In genomic region chr3:48528754-48529153, GRCh38 we compare ENCODE assay signal across 1 cellular context.
TF ChIP-seq lines count a peak whose summit lies in the region.

No MANE protein-coding gene starts in this region.

TF ChIP-seq in IMR-90, 13 proteins besides CTCF, POLR2A, EP300 and RAD21:
- TF ChIP-seq SMC3 (IDR thresholded peaks at IDR 0.05; ENCODE audit: low read depth, low read length) = no peak
- no peak for TF ChIP-seq MAFK (IDR thresholded peaks at IDR 0.05; ENCODE audit: low read depth, low read length)
- no peak for TF ChIP-seq NFE2L2 (IDR thresholded peaks at IDR 0.05; ENCODE audit: low read depth, low read length)
- TF ChIP-seq MAZ (IDR thresholded peaks at IDR 0.05; ENCODE audit: borderline replicate concordance, low read depth, low read length) = no peak
- TF ChIP-seq MXI1 (IDR thresholded peaks at IDR 0.05; ENCODE audit: borderline replicate concordance, low read depth, low read length) = no peak
- TF ChIP-seq USF2 (IDR thresholded peaks at IDR 0.05; ENCODE audit: low read depth, low read length) = no peak
- TF ChIP-seq CEBPB (IDR thresholded peaks at IDR 0.05; ENCODE audit: low read depth, low read length) = no peak
- no peak for TF ChIP-seq BHLHE40 (IDR thresholded peaks at IDR 0.05; ENCODE audit: low read depth, low read length)
- TF ChIP-seq ELK1 (IDR thresholded peaks at IDR 0.05; ENCODE audit: borderline replicate concordance, low read depth, low read length) = no peak
- TF ChIP-seq CHD1 (IDR thresholded peaks at IDR 0.05; ENCODE audit: low read depth, low read length) = no peak
